26 cellular contexts compared by ENCODE assay signal in the genomic region with DNA sequence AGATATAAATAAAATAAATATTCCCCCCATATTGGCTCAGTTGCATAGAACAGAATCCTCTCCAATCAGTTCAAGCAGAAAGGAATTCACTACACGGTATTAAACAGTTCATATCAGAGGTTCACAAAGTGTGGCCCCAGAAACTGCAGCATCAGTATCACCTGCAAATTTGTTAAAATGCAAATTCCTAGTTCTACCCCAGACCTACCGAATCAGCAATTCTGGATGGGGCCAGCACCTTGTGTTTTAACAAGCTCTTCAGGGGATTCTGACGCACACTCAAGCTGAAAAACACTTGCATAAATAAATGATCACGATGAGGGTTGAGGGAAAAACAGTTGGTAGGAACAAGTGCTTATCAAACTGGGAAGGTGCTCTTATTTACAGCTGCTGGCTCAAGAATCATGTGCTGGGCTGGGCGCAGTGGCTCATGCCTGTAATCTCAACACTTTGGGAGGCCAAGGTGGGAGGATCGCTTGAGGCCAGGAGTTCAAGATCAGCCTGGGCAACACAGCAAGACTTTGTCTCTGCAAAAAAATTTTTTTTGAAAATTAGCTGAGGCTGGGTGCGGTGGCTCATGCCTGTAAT.
"Had no signal": no experiment of that assay in that cellular context is flagged by ENCODE, and none has a peak within 500 bp of the region (broad histone marks: within the 10 kb centered on the region; RNA-seq: fewer than 3 reads in every experiment).

No MANE protein-coding gene starts in this region.

- DNase-seq: effector memory CD8-positive, alpha-beta T cell; gastrocnemius medialis; immature natural killer cell; left cardiac atrium; left ventricle myocardium inferior; lower lobe of right lung; nucleus accumbens; ovary; right cardiac atrium; stimulated activated CD4-positive, alpha-beta T cell treated with anti-CD3 and anti-CD28 coated beads, Interleukin-2, amount 100 ng/mL, for 48 hours; stimulated activated naive CD8-positive, alpha-beta T cell treated with anti-CD3 and anti-CD28 coated beads, Interleukin-15, Interleukin-2, amounts not matched to agents 100 U/mL and 50 U/mL, for 24 hours; tibial artery; upper lobe of left lung; uterus had no signal

- H3K27me3 ChIP-seq: esophagus muscularis mucosa, gastrocnemius medialis, neural progenitor cell, ovary, suprapubic skin, tibial artery, upper lobe of left lung, uterus had no signal

- H2AFZ ChIP-seq: neural progenitor cell had no signal

- H3K4me1 ChIP-seq: neural progenitor cell had no signal

- H3K4me2 ChIP-seq: neural progenitor cell, smooth muscle cell had no signal

- H3K27ac ChIP-seq: epithelial cell of prostate, esophagus muscularis mucosa, gastrocnemius medialis, left ventricle myocardium inferior, lower lobe of right lung, neural progenitor cell, ovary, suprapubic skin, tibial artery, upper lobe of left lung, uterus had no signal

- H3K36me3 Mint-ChIP-seq: immature natural killer cell; natural killer cell treated with Interleukin-12 subunit alpha and Interleukin-12 subunit beta and Interleukin-15 and Interleukin-18, amount 100 ng/mL, for 72 hours; neural progenitor cell had no signal

- ATAC-seq: effector memory CD8-positive, alpha-beta T cell; gastrocnemius medialis; left cardiac atrium; lower lobe of right lung; natural killer cell treated with Interleukin-12 subunit alpha and Interleukin-12 subunit beta and Interleukin-15 and Interleukin-18, amount 100 ng/mL, for 72 hours; right cardiac atrium; stimulated activated effector memory CD8-positive, alpha-beta T cell treated with anti-CD3 and anti-CD28 coated beads, Interleukin-12 subunit alpha, Interleukin-12 subunit beta, amount 100 ng/mL, for 72 hours; stimulated activated naive CD8-positive, alpha-beta T cell treated with anti-CD3 and anti-CD28 coated beads, Interleukin-15, Interleukin-2, amounts not matched to agents 100 U/mL and 50 U/mL, for 24 hours had no signal

- H3K4me3 Mint-ChIP-seq: dendritic cell treated with granulocyte-macrophage colony-stimulating factor and Interleukin-4, amounts not matched to agents 40 ng/mL and 50 ng/mL, for 4 days; effector memory CD8-positive, alpha-beta T cell; immature natural killer cell; memory B cell; mesothelial cell of epicardium; natural killer cell treated with Interleukin-12 subunit alpha and Interleukin-12 subunit beta and Interleukin-15 and Interleukin-18, amount 100 ng/mL, for 72 hours; neural progenitor cell; stimulated activated effector memory CD8-positive, alpha-beta T cell treated with anti-CD3 and anti-CD28 coated beads, Interleukin-12 subunit alpha, Interleukin-12 subunit beta, amount 100 ng/mL, for 72 hours had no signal

- H3K9ac ChIP-seq: neural progenitor cell had no signal

- H3K4me3 ChIP-seq: esophagus muscularis mucosa, gastrocnemius medialis, left ventricle myocardium inferior, lower lobe of right lung, neural progenitor cell, ovary, smooth muscle cell, suprapubic skin, tibial artery, upper lobe of left lung, uterus had no signal

- H3K9me3 ChIP-seq: esophagus muscularis mucosa, gastrocnemius medialis, left ventricle myocardium inferior, lower lobe of right lung, ovary, suprapubic skin, tibial artery, upper lobe of left lung, uterus had no signal

- H3K27me3 Mint-ChIP-seq: dendritic cell treated with granulocyte-macrophage colony-stimulating factor and Interleukin-4, amounts not matched to agents 40 ng/mL and 50 ng/mL, for 4 days; effector memory CD8-positive, alpha-beta T cell; memory B cell; natural killer cell treated with Interleukin-12 subunit alpha and Interleukin-12 subunit beta and Interleukin-15 and Interleukin-18, amount 100 ng/mL, for 72 hours; progenitor cell of endocrine pancreas had no signal

- H3K36me3 ChIP-seq: gastrocnemius medialis, neural progenitor cell, ovary, suprapubic skin, uterus had no signal

- FAIRE-seq: keratinocyte had no signal

- H3K27ac Mint-ChIP-seq: dendritic cell treated with granulocyte-macrophage colony-stimulating factor and Interleukin-4, amounts not matched to agents 40 ng/mL and 50 ng/mL, for 4 days; memory B cell; mesothelial cell of epicardium; natural killer cell treated with Interleukin-12 subunit alpha and Interleukin-12 subunit beta and Interleukin-15 and Interleukin-18, amount 100 ng/mL, for 72 hours; neural progenitor cell; progenitor cell of endocrine pancreas; stimulated activated effector memory CD8-positive, alpha-beta T cell treated with anti-CD3 and anti-CD28 coated beads, Interleukin-12 subunit alpha, Interleukin-12 subunit beta, amount 100 ng/mL, for 72 hours had no signal

- H3K9me3 Mint-ChIP-seq: dendritic cell treated with granulocyte-macrophage colony-stimulating factor and Interleukin-4, amounts not matched to agents 40 ng/mL and 50 ng/mL, for 4 days; effector memory CD8-positive, alpha-beta T cell; immature natural killer cell; memory B cell; mesothelial cell of epicardium; natural killer cell treated with Interleukin-12 subunit alpha and Interleukin-12 subunit beta and Interleukin-15 and Interleukin-18, amount 100 ng/mL, for 72 hours; neural progenitor cell; stimulated activated effector memory CD8-positive, alpha-beta T cell treated with anti-CD3 and anti-CD28 coated beads, Interleukin-12 subunit alpha, Interleukin-12 subunit beta, amount 100 ng/mL, for 72 hours had no signal
